In genomic region chr2:176291768-176292393, GRCh38 we compare ENCODE assay signal across 1 cellular context.
TF ChIP-seq lines count a peak whose summit lies in the region.

No MANE protein-coding gene starts in this region.

TF ChIP-seq in GM23338, 12 proteins besides CTCF, POLR2A, EP300 and RAD21 (continued from another document):
- TF ChIP-seq REST (IDR thresholded peaks at IDR 0.05; ENCODE audit: unreplicated experiment) (no peak), ZNF462 (CRISPR knock-in tag; IDR thresholded peaks at IDR 0.05) (no peak)
TF ChIP-seq in GM23338: peak in this region for 0.
